In the genomic region with DNA sequence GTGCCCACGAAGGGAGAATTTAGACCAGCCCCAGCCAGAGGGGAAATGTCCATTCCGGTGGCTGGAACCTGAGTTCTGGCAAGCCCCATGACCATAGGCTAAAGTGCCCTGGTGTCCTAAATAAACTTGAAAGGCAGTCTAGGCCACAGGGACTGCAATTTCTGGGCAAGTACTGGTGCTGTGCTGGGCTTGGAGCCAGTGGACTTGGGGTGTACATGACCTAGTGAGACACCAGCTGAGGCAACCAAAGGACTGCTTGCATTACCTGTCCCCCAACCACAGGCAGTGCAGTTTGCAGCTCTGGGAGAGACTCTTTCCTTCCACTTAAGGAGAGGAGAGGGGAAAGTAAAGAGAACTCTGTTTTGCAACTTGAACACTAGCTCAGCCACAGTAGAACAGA, we compare ENCODE assay signal across 25 cellular contexts.
"Had no signal": no experiment of that assay in that cellular context is flagged by ENCODE, and none has a peak within 500 bp of the region (broad histone marks: within the 10 kb centered on the region; RNA-seq: fewer than 3 reads in every experiment).

No MANE protein-coding gene starts in this region.

- H3K4me3 ChIP-seq: ovary, psoas muscle, right lobe of liver, sigmoid colon, stomach, thoracic aorta, tibial artery, transverse colon, upper lobe of right lung, uterus had no signal

- ATAC-seq: naive thymus-derived CD8-positive, alpha-beta T cell; natural killer cell treated with Interleukin-12 subunit alpha and Interleukin-12 subunit beta and Interleukin-15 and Interleukin-18, amount 100 ng/mL, for 72 hours; psoas muscle; stimulated activated effector memory CD8-positive, alpha-beta T cell treated with anti-CD3 and anti-CD28 coated beads, Interleukin-12 subunit alpha, Interleukin-12 subunit beta, amount 100 ng/mL, for 72 hours; stimulated activated naive B cell treated with anti-CD40 and anti-IgM and Interleukin-4, amounts not matched to agents 10 μg/mL and 1 μg/mL and 100 μg/mL, for 72 hours; upper lobe of right lung had no signal

- H3K9me3 ChIP-seq: neutrophil, ovary, right lobe of liver had no signal

- H3K27me3 ChIP-seq: neutrophil, ovary, right lobe of liver, sigmoid colon, stomach, tibial artery, transverse colon, upper lobe of right lung, uterus had no signal

- DNase-seq: naive B cell; naive thymus-derived CD8-positive, alpha-beta T cell; nephron progenitor cell; ovary; posterior cingulate gyrus; psoas muscle; right lobe of liver; sigmoid colon; small intestine; stimulated activated CD4-positive, alpha-beta T cell treated with anti-CD3 and anti-CD28 coated beads, Interleukin-15, amount 100 ng/mL, for 24 hours; stimulated activated CD4-positive, alpha-beta T cell treated with anti-CD3 and anti-CD28 coated beads, Interleukin-2, amount 100 ng/mL, for 24 hours; stimulated activated CD4-positive, alpha-beta T cell treated with anti-CD3 and anti-CD28 coated beads, Interleukin-2, amount 100 ng/mL, for 48 hours; stimulated activated CD4-positive, alpha-beta T cell treated with anti-CD3 and anti-CD28 coated beads, Interleukin-4, amount 100 ng/mL, for 24 hours; stimulated activated naive B cell treated with anti-CD40 and anti-IgM and Interleukin-4, amounts not matched to agents 10 μg/mL and 1 μg/mL and 100 μg/mL, for 72 hours; stimulated activated naive CD4-positive, alpha-beta T cell treated with Interleukin-2 at 50 U/mL for 16 hours; stomach; tibial artery; transverse colon; upper lobe of right lung; uterus had no signal

- H3K4me1 ChIP-seq: right lobe of liver had no signal

- H3K36me3 ChIP-seq: neutrophil, ovary, thoracic aorta, tibial artery, transverse colon, upper lobe of right lung, uterus had no signal

- H3K27ac ChIP-seq: neutrophil, ovary, parathyroid adenoma, psoas muscle, right lobe of liver, sigmoid colon, stomach, thoracic aorta, tibial artery, transverse colon, upper lobe of right lung, uterus had no signal
